ENCODE assay signal across 12 cellular contexts in the genomic region with DNA sequence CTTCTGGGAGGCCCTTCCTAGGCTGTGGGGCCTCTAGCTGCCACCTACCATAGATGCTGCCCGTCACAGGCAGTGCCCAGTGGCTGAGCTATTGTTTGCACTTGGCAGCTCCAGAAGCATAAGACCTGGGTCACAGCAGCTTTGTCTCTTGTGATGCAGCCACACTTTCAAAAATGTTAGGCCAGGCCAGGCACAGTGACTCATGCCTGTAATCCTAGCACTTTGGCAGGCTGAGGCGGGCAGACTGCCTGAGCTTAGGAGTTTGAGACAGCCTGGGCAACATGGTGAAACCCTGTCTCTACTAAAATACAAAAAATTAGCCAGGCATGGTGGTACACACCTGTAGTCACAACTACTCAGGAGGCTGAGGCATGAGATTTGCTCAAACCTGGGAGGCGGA. TPM values are rescaled to one million over a fixed set of nuclear protein-coding genes. Genes with fewer than 3 reads are reported as not detected.
DNase-seq lines count a peak whose midpoint lies in the region; ATAC-seq lines count a peak whose summit lies in the region.
"Had no signal": no experiment of that assay in that cellular context is flagged by ENCODE, and none has a peak within 500 bp of the region (broad histone marks: within the 10 kb centered on the region; RNA-seq: fewer than 3 reads in every experiment).

No MANE protein-coding gene starts in this region.

- DNase-seq in EH (ENCODE audit: low read depth) (peak; percentile 85), NCI-H2196 treated with DMSO at 0.1 percent for 48 hours (lab: John Stamatoyannopoulos, UW; ENCODE audit: unreplicated experiment) (peak; percentile 33), dedifferentiated amniotic fluid mesenchymal stem cell (ENCODE audit: extremely low spot score) (peak; percentile 76), renal cortical epithelial cell (ENCODE audit: low read depth) (peak; percentile 48), SK-N-DZ (ENCODE audit: low spot score) (no peak)
- DNase-seq: activated T-cell treated with anti-CD3 and anti-CD28 coated beads for 4 hours, DMS79, midbrain, NCI-H2081 had no signal

- ATAC-seq in HG02981 (IDR thresholded peaks at IDR 0.05; ENCODE audit: unreplicated experiment) (no peak), HG03439 (IDR thresholded peaks at IDR 0.05; ENCODE audit: unreplicated experiment) (no peak), HG02938 (IDR thresholded peaks at IDR 0.05; ENCODE audit: unreplicated experiment) (no peak)

RNA-seq across cellular contexts. Expression of a gene that starts 9.5 kb away (rescaled TPM):
- 1.0 and 1.1 TPM in 2 replicates for total RNA-seq in renal cortical epithelial cell
- 10.9 and 11.8 TPM in 2 replicates for polyA plus RNA-seq in SK-N-DZ (2014; cell fraction: cytosol; rRNA removed)
- 10.5 and 16.3 TPM in 2 replicates for polyA plus RNA-seq in SK-N-DZ (2014; cell fraction: nucleus; rRNA removed)

RNA-seq across cellular contexts. Expression of a gene that starts 21.3 kb away (rescaled TPM):
- 35.8 and 40.9 TPM in 2 replicates for total RNA-seq in renal cortical epithelial cell
- polyA plus RNA-seq in SK-N-DZ (2014; cell fraction: cytosol; rRNA removed), result 27.7 and 40.4 TPM in 2 replicates
- 45.4 and 66.2 TPM in 2 replicates for polyA plus RNA-seq in SK-N-DZ (2014; cell fraction: nucleus; rRNA removed)

RNA-seq across cellular contexts. Expression of a gene that starts 21.4 kb away (rescaled TPM):
- total RNA-seq in renal cortical epithelial cell, result 1.3 and 4.7 TPM in 2 replicates
- 9.9 and 10.1 TPM in 2 replicates for polyA plus RNA-seq in SK-N-DZ (2014; cell fraction: cytosol; rRNA removed)
- polyA plus RNA-seq in SK-N-DZ (2014; cell fraction: nucleus; rRNA removed), result 28.3 and 32.8 TPM in 2 replicates

RNA-seq across cellular contexts. Expression of a gene that starts 52.7 kb away (rescaled TPM):
- total RNA-seq in renal cortical epithelial cell, result 72.9 and 77.3 TPM in 2 replicates
- 84.2 and 97.5 TPM in 2 replicates for polyA plus RNA-seq in SK-N-DZ (2014; cell fraction: cytosol; rRNA removed)
- polyA plus RNA-seq in SK-N-DZ (2014; cell fraction: nucleus; rRNA removed), result 135 and 146 TPM in 2 replicates
